In genomic region chr5:89695371-89695770, GRCh38 we compare ENCODE assay signal across 8 cellular contexts.
"Had no signal": no experiment of that assay in that cellular context is flagged by ENCODE, and none has a peak within 500 bp of the region (broad histone marks: within the 10 kb centered on the region; RNA-seq: fewer than 3 reads in every experiment).

No MANE protein-coding gene starts in this region.

- H3K27ac Mint-ChIP-seq: IgD-negative memory B cell had no signal

- H3K4me3 Mint-ChIP-seq: IgD-negative memory B cell had no signal

- H3K9ac ChIP-seq: KMS-11 had no signal

- DNase-seq: IMR-90, KBM-7, KG1 had no signal

- H3K27me3 Mint-ChIP-seq: IgD-negative memory B cell had no signal

- ATAC-seq: HepG2, K562 had no signal

- H3K4me3 ChIP-seq: K562 had no signal

- H3K27ac ChIP-seq: HL-60, KMS-11 had no signal

- H3K4me2 ChIP-seq: KMS-11 had no signal
